32 cellular contexts compared by ENCODE assay signal in genomic region chr22:35824256-35824655, GRCh38.
"Had no signal": no experiment of that assay in that cellular context is flagged by ENCODE, and none has a peak within 500 bp of the region (broad histone marks: within the 10 kb centered on the region; RNA-seq: fewer than 3 reads in every experiment).

No MANE protein-coding gene starts in this region.

- H3K36me3 ChIP-seq: heart right ventricle, left lung, neutrophil, prostate gland, sigmoid colon, tibial nerve, uterus had no signal

- ATAC-seq: heart right ventricle; left cardiac atrium; left lung; mucosa of descending colon; naive thymus-derived CD8-positive, alpha-beta T cell; right cardiac atrium; stimulated activated memory B cell treated with anti-CD40 and anti-IgM and Interleukin-4, amounts not matched to agents 10 μg/mL and 1 μg/mL and 100 μg/mL, for 72 hours; stimulated activated naive CD8-positive, alpha-beta T cell treated with anti-CD3 and anti-CD28 coated beads, Interleukin-15, amount 100 ng/mL, for 72 hours had no signal

- H3K9me3 ChIP-seq: heart right ventricle, left lung, mucosa of descending colon, neutrophil, prostate gland, sigmoid colon, tibial nerve, uterus had no signal

- H3K36me3 Mint-ChIP-seq: memory B cell; stimulated activated memory B cell treated with anti-CD40 and anti-IgM and Interleukin-4, amounts not matched to agents 10 μg/mL and 1 μg/mL and 100 μg/mL, for 72 hours had no signal

- H3K27me3 ChIP-seq: heart right ventricle, hepatocyte, left lung, neutrophil, sigmoid colon, tibial nerve, uterus had no signal

- H3K4me3 ChIP-seq: heart right ventricle, hepatocyte, left lung, lung, mucosa of descending colon, prostate gland, sigmoid colon, smooth muscle cell, tibial nerve, uterus had no signal

- H3K9ac ChIP-seq: parathyroid adenoma had no signal

- H3K4me1 ChIP-seq: parathyroid adenoma, prostate gland had no signal

- H3K9me3 Mint-ChIP-seq: memory B cell; nephron; neural crest cell; stimulated activated memory B cell treated with anti-CD40 and anti-IgM and Interleukin-4, amounts not matched to agents 10 μg/mL and 1 μg/mL and 100 μg/mL, for 72 hours; stimulated activated naive CD8-positive, alpha-beta T cell treated with anti-CD3 and anti-CD28 coated beads, Interleukin-15, amount 100 ng/mL, for 72 hours had no signal

- H3K4me2 ChIP-seq: hepatocyte, smooth muscle cell had no signal

- H3K27ac Mint-ChIP-seq: memory B cell; nephron; stimulated activated memory B cell treated with anti-CD40 and anti-IgM and Interleukin-4, amounts not matched to agents 10 μg/mL and 1 μg/mL and 100 μg/mL, for 72 hours; type B pancreatic cell had no signal

- DNase-seq: heart right ventricle; kidney glomerular epithelial cell; left cardiac atrium; left lung; midbrain; mucosa of descending colon; naive thymus-derived CD8-positive, alpha-beta T cell; occipital lobe; retina; right cardiac atrium; sigmoid colon; stimulated activated CD4-positive, alpha-beta T cell treated with anti-CD3 and anti-CD28 coated beads, Interleukin-1b, Interleukin-23, amount 100 ng/mL, for 48 hours; stimulated activated CD4-positive, alpha-beta T cell treated with anti-CD3 and anti-CD28 coated beads, Interleukin-2, amount 100 ng/mL, for 48 hours; stimulated activated CD4-positive, alpha-beta T cell treated with anti-CD3 and anti-CD28 coated beads, Interleukin-4, amount 100 ng/mL, for 4 hours; stimulated activated CD8-positive, alpha-beta memory T cell treated with anti-CD3 and anti-CD28 coated beads, Interleukin-4, amount 100 ng/mL, for 48 hours; stimulated activated naive CD4-positive, alpha-beta T cell treated with Interleukin-2 at 50 U/mL for 16 hours; stimulated activated naive CD8-positive, alpha-beta T cell treated with anti-CD3 and anti-CD28 coated beads, Interleukin-15, amount 100 ng/mL, for 72 hours; substantia nigra; uterus had no signal

- H3K4me1 Mint-ChIP-seq: memory B cell; stimulated activated memory B cell treated with anti-CD40 and anti-IgM and Interleukin-4, amounts not matched to agents 10 μg/mL and 1 μg/mL and 100 μg/mL, for 72 hours had no signal

- H3K4me3 Mint-ChIP-seq: memory B cell; naive thymus-derived CD8-positive, alpha-beta T cell; nephron; neural crest cell; stimulated activated memory B cell treated with anti-CD40 and anti-IgM and Interleukin-4, amounts not matched to agents 10 μg/mL and 1 μg/mL and 100 μg/mL, for 72 hours; stimulated activated naive CD8-positive, alpha-beta T cell treated with anti-CD3 and anti-CD28 coated beads, Interleukin-15, amount 100 ng/mL, for 72 hours; type B pancreatic cell had no signal

- H2AFZ ChIP-seq: hepatocyte, parathyroid adenoma had no signal

- FAIRE-seq: keratinocyte had no signal

- H3K27me3 Mint-ChIP-seq: type B pancreatic cell had no signal

- H3K27ac ChIP-seq: heart right ventricle, hepatocyte, left lung, neutrophil, parathyroid adenoma, prostate gland, sigmoid colon, tibial nerve, uterus had no signal
